ENCODE assay signal across 1 cellular context in the genomic region with DNA sequence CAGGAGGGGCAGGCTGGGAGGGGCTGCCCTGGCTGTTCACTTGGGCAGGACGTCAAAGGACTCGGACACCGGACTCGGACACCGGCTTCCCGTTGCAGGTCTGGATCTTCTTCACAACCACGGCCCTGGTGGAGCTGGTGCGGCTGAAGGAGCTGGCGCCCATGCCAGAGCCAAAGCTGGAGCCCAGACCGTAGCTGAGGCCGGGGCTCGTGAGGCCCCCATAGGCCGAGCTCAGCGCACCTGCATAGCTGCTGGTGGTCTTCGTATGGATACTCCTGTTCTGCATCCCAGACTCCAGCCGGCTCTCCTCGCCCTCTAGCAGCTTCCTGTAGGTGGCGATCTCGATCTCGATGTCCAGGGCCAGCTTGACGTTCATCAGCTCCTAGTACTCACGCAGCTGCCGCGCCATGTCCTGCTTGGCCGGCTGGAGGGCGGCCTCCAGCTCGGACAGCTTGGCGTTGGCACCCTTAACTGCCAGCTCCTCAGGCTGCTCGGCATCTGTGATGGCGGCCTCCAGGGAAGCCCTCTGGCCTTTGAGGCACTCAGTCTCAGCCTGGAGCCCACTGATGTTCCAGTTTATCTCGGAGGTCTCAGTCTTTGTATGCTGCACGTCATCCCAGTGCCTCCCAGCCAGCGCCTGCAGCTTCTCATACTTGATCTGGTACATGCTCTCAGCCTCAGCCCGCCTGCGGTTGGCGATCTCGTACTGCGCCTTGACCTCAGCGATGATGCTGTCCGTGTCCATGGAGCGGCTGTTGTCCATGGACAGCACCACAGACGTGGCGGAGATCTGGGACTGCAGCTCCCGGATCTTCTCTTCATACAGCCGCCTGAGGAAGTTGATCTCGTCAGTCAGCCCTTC.
TF ChIP-seq lines count a peak whose summit lies in the region.

No MANE protein-coding gene starts in this region.

TF ChIP-seq in K562, 482 proteins besides CTCF, POLR2A, EP300 and RAD21 (continued from another document and continues in another):
- TF ChIP-seq, protein P1, sequence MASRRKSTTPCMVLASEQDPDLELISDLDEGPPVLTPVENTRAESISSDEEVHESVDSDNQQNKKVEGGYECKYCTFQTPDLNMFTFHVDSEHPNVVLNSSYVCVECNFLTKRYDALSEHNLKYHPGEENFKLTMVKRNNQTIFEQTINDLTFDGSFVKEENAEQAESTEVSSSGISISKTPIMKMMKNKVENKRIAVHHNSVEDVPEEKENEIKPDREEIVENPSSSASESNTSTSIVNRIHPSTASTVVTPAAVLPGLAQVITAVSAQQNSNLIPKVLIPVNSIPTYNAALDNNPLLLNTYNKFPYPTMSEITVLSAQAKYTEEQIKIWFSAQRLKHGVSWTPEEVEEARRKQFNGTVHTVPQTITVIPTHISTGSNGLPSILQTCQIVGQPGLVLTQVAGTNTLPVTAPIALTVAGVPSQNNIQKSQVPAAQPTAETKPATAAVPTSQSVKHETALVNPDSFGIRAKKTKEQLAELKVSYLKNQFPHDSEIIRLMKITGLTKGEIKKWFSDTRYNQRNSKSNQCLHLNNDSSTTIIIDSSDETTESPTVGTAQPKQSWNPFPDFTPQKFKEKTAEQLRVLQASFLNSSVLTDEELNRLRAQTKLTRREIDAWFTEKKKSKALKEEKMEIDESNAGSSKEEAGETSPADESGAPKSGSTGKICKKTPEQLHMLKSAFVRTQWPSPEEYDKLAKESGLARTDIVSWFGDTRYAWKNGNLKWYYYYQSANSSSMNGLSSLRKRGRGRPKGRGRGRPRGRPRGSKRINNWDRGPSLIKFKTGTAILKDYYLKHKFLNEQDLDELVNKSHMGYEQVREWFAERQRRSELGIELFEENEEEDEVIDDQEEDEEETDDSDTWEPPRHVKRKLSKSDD (conservative IDR thresholded peaks at IDR 0.05; ENCODE audit: low read length): no peak
- TF ChIP-seq POLR2G (IDR thresholded peaks at IDR 0.05; ENCODE audit: low read depth, low read length) (peak; percentile 42), NFE2 (IDR thresholded peaks at IDR 0.05; ENCODE audit: low read depth) (no peak), GTF2E2 (tag; IDR thresholded peaks at IDR 0.05) (no peak), ARHGAP35 (IDR thresholded peaks at IDR 0.05; ENCODE audit: partially characterized antibody) (no peak), YBX1 (IDR thresholded peaks at IDR 0.05) (no peak), GABPB2 (CRISPR knock-in tag; conservative IDR thresholded peaks at IDR 0.05) (0 out of 2 replicates have a peak, but pooled peaks have one; percentile 33), BMI1 (IDR thresholded peaks at IDR 0.05; ENCODE audit: low read length) (no peak), PCBP2 (IDR thresholded peaks at IDR 0.05; ENCODE audit: low read depth, low read length, poor library complexity, severe bottlenecking) (no peak), KAT8 (IDR thresholded peaks at IDR 0.05; ENCODE audit: low read depth) (no peak), ZNF263 (CRISPR knock-in tag; IDR thresholded peaks at IDR 0.05; ENCODE audit: borderline replicate concordance) (no peak), HEY1 (CRISPR knock-in tag; IDR thresholded peaks at IDR 0.05; ENCODE audit: borderline replicate concordance) (no peak)
- TF ChIP-seq, protein P2, sequence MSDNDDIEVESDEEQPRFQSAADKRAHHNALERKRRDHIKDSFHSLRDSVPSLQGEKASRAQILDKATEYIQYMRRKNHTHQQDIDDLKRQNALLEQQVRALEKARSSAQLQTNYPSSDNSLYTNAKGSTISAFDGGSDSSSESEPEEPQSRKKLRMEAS (CRISPR knock-in tag; IDR thresholded peaks at IDR 0.05): no peak
- TF ChIP-seq, protein P3, sequence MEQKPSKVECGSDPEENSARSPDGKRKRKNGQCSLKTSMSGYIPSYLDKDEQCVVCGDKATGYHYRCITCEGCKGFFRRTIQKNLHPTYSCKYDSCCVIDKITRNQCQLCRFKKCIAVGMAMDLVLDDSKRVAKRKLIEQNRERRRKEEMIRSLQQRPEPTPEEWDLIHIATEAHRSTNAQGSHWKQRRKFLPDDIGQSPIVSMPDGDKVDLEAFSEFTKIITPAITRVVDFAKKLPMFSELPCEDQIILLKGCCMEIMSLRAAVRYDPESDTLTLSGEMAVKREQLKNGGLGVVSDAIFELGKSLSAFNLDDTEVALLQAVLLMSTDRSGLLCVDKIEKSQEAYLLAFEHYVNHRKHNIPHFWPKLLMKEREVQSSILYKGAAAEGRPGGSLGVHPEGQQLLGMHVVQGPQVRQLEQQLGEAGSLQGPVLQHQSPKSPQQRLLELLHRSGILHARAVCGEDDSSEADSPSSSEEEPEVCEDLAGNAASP (IDR thresholded peaks at IDR 0.05): no peak
- TF ChIP-seq, protein P4, sequence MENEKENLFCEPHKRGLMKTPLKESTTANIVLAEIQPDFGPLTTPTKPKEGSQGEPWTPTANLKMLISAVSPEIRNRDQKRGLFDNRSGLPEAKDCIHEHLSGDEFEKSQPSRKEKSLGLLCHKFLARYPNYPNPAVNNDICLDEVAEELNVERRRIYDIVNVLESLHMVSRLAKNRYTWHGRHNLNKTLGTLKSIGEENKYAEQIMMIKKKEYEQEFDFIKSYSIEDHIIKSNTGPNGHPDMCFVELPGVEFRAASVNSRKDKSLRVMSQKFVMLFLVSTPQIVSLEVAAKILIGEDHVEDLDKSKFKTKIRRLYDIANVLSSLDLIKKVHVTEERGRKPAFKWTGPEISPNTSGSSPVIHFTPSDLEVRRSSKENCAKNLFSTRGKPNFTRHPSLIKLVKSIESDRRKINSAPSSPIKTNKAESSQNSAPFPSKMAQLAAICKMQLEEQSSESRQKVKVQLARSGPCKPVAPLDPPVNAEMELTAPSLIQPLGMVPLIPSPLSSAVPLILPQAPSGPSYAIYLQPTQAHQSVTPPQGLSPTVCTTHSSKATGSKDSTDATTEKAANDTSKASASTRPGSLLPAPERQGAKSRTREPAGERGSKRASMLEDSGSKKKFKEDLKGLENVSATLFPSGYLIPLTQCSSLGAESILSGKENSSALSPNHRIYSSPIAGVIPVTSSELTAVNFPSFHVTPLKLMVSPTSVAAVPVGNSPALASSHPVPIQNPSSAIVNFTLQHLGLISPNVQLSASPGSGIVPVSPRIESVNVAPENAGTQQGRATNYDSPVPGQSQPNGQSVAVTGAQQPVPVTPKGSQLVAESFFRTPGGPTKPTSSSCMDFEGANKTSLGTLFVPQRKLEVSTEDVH (IDR thresholded peaks at IDR 0.05; ENCODE audit: low read depth, partially characterized antibody): no peak
- TF ChIP-seq, protein P5, sequence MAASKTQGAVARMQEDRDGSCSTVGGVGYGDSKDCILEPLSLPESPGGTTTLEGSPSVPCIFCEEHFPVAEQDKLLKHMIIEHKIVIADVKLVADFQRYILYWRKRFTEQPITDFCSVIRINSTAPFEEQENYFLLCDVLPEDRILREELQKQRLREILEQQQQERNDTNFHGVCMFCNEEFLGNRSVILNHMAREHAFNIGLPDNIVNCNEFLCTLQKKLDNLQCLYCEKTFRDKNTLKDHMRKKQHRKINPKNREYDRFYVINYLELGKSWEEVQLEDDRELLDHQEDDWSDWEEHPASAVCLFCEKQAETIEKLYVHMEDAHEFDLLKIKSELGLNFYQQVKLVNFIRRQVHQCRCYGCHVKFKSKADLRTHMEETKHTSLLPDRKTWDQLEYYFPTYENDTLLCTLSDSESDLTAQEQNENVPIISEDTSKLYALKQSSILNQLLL (CRISPR knock-in tag; IDR thresholded peaks at IDR 0.05; ENCODE audit: borderline replicate concordance): no peak
- TF ChIP-seq, protein P6, sequence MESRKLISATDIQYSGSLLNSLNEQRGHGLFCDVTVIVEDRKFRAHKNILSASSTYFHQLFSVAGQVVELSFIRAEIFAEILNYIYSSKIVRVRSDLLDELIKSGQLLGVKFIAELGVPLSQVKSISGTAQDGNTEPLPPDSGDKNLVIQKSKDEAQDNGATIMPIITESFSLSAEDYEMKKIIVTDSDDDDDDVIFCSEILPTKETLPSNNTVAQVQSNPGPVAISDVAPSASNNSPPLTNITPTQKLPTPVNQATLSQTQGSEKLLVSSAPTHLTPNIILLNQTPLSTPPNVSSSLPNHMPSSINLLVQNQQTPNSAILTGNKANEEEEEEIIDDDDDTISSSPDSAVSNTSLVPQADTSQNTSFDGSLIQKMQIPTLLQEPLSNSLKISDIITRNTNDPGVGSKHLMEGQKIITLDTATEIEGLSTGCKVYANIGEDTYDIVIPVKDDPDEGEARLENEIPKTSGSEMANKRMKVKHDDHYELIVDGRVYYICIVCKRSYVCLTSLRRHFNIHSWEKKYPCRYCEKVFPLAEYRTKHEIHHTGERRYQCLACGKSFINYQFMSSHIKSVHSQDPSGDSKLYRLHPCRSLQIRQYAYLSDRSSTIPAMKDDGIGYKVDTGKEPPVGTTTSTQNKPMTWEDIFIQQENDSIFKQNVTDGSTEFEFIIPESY (CRISPR knock-in tag; IDR thresholded peaks at IDR 0.05): peak; percentile 27; the same call in 1 of the 2 replicates
- TF ChIP-seq, protein P7, sequence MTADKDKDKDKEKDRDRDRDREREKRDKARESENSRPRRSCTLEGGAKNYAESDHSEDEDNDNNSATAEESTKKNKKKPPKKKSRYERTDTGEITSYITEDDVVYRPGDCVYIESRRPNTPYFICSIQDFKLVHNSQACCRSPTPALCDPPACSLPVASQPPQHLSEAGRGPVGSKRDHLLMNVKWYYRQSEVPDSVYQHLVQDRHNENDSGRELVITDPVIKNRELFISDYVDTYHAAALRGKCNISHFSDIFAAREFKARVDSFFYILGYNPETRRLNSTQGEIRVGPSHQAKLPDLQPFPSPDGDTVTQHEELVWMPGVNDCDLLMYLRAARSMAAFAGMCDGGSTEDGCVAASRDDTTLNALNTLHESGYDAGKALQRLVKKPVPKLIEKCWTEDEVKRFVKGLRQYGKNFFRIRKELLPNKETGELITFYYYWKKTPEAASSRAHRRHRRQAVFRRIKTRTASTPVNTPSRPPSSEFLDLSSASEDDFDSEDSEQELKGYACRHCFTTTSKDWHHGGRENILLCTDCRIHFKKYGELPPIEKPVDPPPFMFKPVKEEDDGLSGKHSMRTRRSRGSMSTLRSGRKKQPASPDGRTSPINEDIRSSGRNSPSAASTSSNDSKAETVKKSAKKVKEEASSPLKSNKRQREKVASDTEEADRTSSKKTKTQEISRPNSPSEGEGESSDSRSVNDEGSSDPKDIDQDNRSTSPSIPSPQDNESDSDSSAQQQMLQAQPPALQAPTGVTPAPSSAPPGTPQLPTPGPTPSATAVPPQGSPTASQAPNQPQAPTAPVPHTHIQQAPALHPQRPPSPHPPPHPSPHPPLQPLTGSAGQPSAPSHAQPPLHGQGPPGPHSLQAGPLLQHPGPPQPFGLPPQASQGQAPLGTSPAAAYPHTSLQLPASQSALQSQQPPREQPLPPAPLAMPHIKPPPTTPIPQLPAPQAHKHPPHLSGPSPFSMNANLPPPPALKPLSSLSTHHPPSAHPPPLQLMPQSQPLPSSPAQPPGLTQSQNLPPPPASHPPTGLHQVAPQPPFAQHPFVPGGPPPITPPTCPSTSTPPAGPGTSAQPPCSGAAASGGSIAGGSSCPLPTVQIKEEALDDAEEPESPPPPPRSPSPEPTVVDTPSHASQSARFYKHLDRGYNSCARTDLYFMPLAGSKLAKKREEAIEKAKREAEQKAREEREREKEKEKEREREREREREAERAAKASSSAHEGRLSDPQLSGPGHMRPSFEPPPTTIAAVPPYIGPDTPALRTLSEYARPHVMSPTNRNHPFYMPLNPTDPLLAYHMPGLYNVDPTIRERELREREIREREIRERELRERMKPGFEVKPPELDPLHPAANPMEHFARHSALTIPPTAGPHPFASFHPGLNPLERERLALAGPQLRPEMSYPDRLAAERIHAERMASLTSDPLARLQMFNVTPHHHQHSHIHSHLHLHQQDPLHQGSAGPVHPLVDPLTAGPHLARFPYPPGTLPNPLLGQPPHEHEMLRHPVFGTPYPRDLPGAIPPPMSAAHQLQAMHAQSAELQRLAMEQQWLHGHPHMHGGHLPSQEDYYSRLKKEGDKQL (CRISPR knock-in tag; IDR thresholded peaks at IDR 0.05; ENCODE audit: borderline replicate concordance): no peak
- TF ChIP-seq, protein P8, sequence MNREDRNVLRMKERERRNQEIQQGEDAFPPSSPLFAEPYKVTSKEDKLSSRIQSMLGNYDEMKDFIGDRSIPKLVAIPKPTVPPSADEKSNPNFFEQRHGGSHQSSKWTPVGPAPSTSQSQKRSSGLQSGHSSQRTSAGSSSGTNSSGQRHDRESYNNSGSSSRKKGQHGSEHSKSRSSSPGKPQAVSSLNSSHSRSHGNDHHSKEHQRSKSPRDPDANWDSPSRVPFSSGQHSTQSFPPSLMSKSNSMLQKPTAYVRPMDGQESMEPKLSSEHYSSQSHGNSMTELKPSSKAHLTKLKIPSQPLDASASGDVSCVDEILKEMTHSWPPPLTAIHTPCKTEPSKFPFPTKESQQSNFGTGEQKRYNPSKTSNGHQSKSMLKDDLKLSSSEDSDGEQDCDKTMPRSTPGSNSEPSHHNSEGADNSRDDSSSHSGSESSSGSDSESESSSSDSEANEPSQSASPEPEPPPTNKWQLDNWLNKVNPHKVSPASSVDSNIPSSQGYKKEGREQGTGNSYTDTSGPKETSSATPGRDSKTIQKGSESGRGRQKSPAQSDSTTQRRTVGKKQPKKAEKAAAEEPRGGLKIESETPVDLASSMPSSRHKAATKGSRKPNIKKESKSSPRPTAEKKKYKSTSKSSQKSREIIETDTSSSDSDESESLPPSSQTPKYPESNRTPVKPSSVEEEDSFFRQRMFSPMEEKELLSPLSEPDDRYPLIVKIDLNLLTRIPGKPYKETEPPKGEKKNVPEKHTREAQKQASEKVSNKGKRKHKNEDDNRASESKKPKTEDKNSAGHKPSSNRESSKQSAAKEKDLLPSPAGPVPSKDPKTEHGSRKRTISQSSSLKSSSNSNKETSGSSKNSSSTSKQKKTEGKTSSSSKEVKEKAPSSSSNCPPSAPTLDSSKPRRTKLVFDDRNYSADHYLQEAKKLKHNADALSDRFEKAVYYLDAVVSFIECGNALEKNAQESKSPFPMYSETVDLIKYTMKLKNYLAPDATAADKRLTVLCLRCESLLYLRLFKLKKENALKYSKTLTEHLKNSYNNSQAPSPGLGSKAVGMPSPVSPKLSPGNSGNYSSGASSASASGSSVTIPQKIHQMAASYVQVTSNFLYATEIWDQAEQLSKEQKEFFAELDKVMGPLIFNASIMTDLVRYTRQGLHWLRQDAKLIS (CRISPR knock-in tag; IDR thresholded peaks at IDR 0.05): no peak
